Comparison of ENCODE assay signal across 23 cellular contexts in the genomic region with DNA sequence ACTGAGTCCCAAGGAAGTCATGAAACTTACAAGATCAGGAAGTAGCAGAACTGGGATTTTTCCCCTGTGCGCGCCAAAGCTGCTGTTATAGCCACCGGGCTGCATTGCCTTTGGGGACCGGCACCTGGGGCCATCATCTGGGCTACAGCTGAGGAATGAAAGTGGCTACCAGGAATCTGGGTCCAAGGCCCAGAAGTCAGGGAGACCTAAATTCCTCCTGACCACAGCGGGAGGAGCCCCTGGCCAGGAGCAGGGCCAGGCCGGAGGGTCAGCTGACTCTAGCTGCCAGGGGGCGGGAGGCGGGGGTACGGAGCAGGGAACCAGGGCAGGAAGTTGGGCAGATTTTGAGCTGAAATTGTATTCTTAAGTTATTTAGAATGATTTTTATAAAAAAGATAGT.
"Had no signal": no experiment of that assay in that cellular context is flagged by ENCODE, and none has a peak within 500 bp of the region (broad histone marks: within the 10 kb centered on the region; RNA-seq: fewer than 3 reads in every experiment).

No MANE protein-coding gene starts in this region.

- H3K4me3 ChIP-seq: ovary, psoas muscle, right lobe of liver, sigmoid colon, stomach, thoracic aorta, thyroid gland, tibial nerve, upper lobe of left lung, vagina had no signal

- DNase-seq: nephron progenitor cell; nucleus accumbens; ovary; psoas muscle; right cardiac atrium; right lobe of liver; sigmoid colon; small intestine; stimulated activated CD4-positive, alpha-beta T cell treated with anti-CD3 and anti-CD28 coated beads, Interleukin-15, amount 100 ng/mL, for 24 hours; stimulated activated CD4-positive, alpha-beta T cell treated with anti-CD3 and anti-CD28 coated beads, Interleukin-2, amount 100 ng/mL, for 24 hours; stimulated activated CD4-positive, alpha-beta T cell treated with anti-CD3 and anti-CD28 coated beads, Interleukin-2, amount 100 ng/mL, for 48 hours; stimulated activated CD4-positive, alpha-beta T cell treated with anti-CD3 and anti-CD28 coated beads, Interleukin-4, amount 100 ng/mL, for 24 hours; stimulated activated naive B cell treated with anti-CD40 and anti-IgM and Interleukin-4, amounts not matched to agents 10 μg/mL and 1 μg/mL and 100 μg/mL, for 72 hours; stimulated activated naive CD4-positive, alpha-beta T cell treated with Interleukin-2 at 50 U/mL for 16 hours; stomach; thyroid gland; trophoblast cell; upper lobe of left lung had no signal

- ATAC-seq: natural killer cell treated with Interleukin-12 subunit alpha and Interleukin-12 subunit beta and Interleukin-15 and Interleukin-18, amount 100 ng/mL, for 72 hours; psoas muscle; right cardiac atrium; right lobe of liver; stimulated activated effector memory CD8-positive, alpha-beta T cell treated with anti-CD3 and anti-CD28 coated beads, Interleukin-12 subunit alpha, Interleukin-12 subunit beta, amount 100 ng/mL, for 72 hours; stimulated activated naive B cell treated with anti-CD40 and anti-IgM and Interleukin-4, amounts not matched to agents 10 μg/mL and 1 μg/mL and 100 μg/mL, for 72 hours had no signal
